ENCODE assay signal across 12 cellular contexts in the genomic region with DNA sequence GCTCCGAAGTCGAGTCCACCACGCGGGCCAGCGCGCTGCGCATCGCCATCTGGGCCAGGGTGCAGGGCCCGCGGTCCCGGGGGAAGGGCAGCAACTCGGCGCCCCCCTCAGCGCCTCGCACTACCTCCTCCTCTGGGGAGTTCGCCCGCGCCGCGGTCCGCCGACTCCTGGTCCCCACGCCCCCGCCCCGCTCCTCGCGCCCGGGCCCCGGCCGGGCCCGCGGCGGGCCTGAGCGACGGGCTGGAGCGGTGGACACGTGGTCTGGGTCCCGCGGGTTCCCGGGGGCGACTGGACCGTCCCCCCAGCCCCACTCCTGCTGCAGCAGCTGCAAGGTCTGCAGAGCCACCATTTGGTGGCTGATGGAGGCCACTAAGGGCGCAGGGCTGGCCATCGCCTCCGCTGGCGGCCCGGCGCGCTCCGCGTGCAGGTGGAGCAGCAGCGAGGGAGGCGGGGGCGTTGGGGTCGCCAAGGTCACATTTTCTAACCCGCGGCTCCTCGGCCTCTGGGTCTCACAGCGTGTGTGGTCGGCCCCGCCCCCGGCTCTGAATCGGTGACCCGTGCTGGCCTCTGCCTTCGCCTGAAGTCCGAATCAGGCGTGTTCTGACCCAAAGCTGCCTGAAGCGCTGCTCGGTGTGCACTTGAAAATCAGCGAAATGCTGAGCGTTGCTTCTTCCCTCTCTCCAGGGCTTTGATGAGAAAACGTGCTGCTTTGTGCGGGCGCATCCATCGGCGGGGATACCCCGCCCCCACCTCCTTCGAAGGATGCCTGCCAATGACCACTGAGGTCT. TPM values are rescaled to one million over a fixed set of nuclear protein-coding genes. Genes with fewer than 3 reads are reported as not detected.
DNase-seq lines count a peak whose midpoint lies in the region; ATAC-seq and TF ChIP-seq lines count a peak whose summit lies in the region.
"Had no signal": no experiment of that assay in that cellular context is flagged by ENCODE, and none has a peak within 500 bp of the region (broad histone marks: within the 10 kb centered on the region; RNA-seq: fewer than 3 reads in every experiment).

Gene DLEU7 (minus strand): TSS at position 437 of the 788 bp plus-strand sequence. CDS start 46 bp downstream, at position 391.

- TF ChIP-seq CTCF in chondrocyte (IDR thresholded peaks at IDR 0.05), result no peak
- no peak for TF ChIP-seq CTCF in gastrocnemius medialis (IDR thresholded peaks at IDR 0.05 in 4 of 5, conservative IDR thresholded peaks at IDR 0.05 in 1 of 5)
- TF ChIP-seq CTCF in mucosa of descending colon (IDR thresholded peaks at IDR 0.05), result no peak

- H3K36me3 ChIP-seq in GM23248 (ENCODE audit: low read depth), result no peaks in the 10 kb centered on the region
- H3K36me3 ChIP-seq in gastrocnemius medialis, result no peaks in the 10 kb centered on the region
- no peaks in the 10 kb centered on the region for H3K36me3 ChIP-seq in mucosa of descending colon (ENCODE audit: low read depth)

- ATAC-seq in gastrocnemius medialis (no peak), mucosa of descending colon (no peak)
- no peak for ATAC-seq in natural killer cell treated with Interleukin-12 subunit alpha and Interleukin-12 subunit beta and Interleukin-15 and Interleukin-18, amount 100 ng/mL, for 72 hours
- ATAC-seq: activated CD4-positive, CD25-positive, alpha-beta regulatory T cell treated with anti-CD3 and anti-CD28 coated beads, Interleukin-2, amount 50 U/mL, for 24 hours had no signal

- WGBS in GM23248 (ENCODE audit: low coverage in 1 of 2, low lambda C conversion rate in 2 of 2, missing lambda C conversion rate in 2 of 2), 2 experiments, result 29 to 33% methylated on average over 48 to 54 of the region's 78 CpGs

- in situ Hi-C loops in GM23248 (cut with MboI), result no loop called here
- in situ Hi-C loops in gastrocnemius medialis (cut with MboI; ENCODE audit: low sequenced_read_pairs in 4 of 4), result no loop called here

- H3K27ac Mint-ChIP-seq in chondrocyte (ENCODE audit: unreplicated experiment) (peak within 1 kb of the TSS; percentile 47), immature natural killer cell (no peak within 1 kb of the TSS)
- H3K27ac Mint-ChIP-seq in natural killer cell treated with Interleukin-12 subunit alpha and Interleukin-12 subunit beta and Interleukin-15 and Interleukin-18, amount 100 ng/mL, for 72 hours, result no peak within 1 kb of the TSS

- H2AFZ ChIP-seq in GM23248, result 0 out of 2 replicates have a peak within 1 kb of the TSS, but pooled peaks have one; percentile 1

- no peak for TF ChIP-seq POLR2A in gastrocnemius medialis (IDR thresholded peaks at IDR 0.05)

- H3K36me3 Mint-ChIP-seq in chondrocyte (ENCODE audit: low read depth), result no peaks in the 10 kb centered on the region
- H3K36me3 Mint-ChIP-seq in immature natural killer cell, result no peaks in the 10 kb centered on the region
- no peaks in the 10 kb centered on the region for H3K36me3 Mint-ChIP-seq in natural killer cell treated with Interleukin-12 subunit alpha and Interleukin-12 subunit beta and Interleukin-15 and Interleukin-18, amount 100 ng/mL, for 72 hours

- H3K9me2 ChIP-seq in GM23248 (ENCODE audit: insufficient read depth), result no peaks in the 10 kb centered on the region

- peak within 1 kb of the TSS; percentile 66 for H3K4me3 Mint-ChIP-seq in chondrocyte (ENCODE audit: unreplicated experiment)
- peak within 1 kb of the TSS in 4 of 5 donors; percentile 27 to 54 (median 43) for H3K4me3 Mint-ChIP-seq in immature natural killer cell
- no peak within 1 kb of the TSS for H3K4me3 Mint-ChIP-seq in natural killer cell treated with Interleukin-12 subunit alpha and Interleukin-12 subunit beta and Interleukin-15 and Interleukin-18, amount 100 ng/mL, for 72 hours

- no peaks in the 10 kb centered on the region for H4K20me1 ChIP-seq in GM23248 (ENCODE audit: insufficient read depth)

- H3F3A ChIP-seq in GM23248 (ENCODE audit: insufficient read depth), result 0 out of 2 replicates have a peak, but pooled peaks cover under 1% of the 10 kb centered on the region

- peaks cover 3% of the 10 kb centered on the region for H3K27me3 Mint-ChIP-seq in chondrocyte (ENCODE audit: low read depth)
- H3K27me3 Mint-ChIP-seq in immature natural killer cell (ENCODE audit: low read depth in 3 of 3), result peaks cover 5 to 10% (median 5%) of the 10 kb centered on the region in 3 donors
- H3K27me3 Mint-ChIP-seq in natural killer cell treated with Interleukin-12 subunit alpha and Interleukin-12 subunit beta and Interleukin-15 and Interleukin-18, amount 100 ng/mL, for 72 hours, result peaks cover 17 to 28% of the 10 kb centered on the region in 2 donors

- H3K9ac ChIP-seq in GM23248, result no peak within 1 kb of the TSS

- no peaks in the 10 kb centered on the region for H3K4me1 ChIP-seq in GM23248 (ENCODE audit: insufficient read depth)
- H3K4me1 ChIP-seq in gastrocnemius medialis, result no peaks in the 10 kb centered on the region
- H3K4me1 ChIP-seq in mucosa of descending colon (ENCODE audit: low read depth), result no peaks in the 10 kb centered on the region

- no peak for DNase-seq in GM23248
- peak; percentile 60 for DNase-seq in chondrocyte (ENCODE audit: low spot score)
- no peak for DNase-seq in immature natural killer cell
- DNase-seq in gastrocnemius medialis, result no peak
- no peak for DNase-seq in NCI-H146 (lab: John Stamatoyannopoulos, UW)
- DNase-seq in mucosa of descending colon, result no peak
- no peak for DNase-seq in kidney glomerular epithelial cell (lab: John Stamatoyannopoulos, UW)
- no peak for DNase-seq in natural killer cell treated with Interleukin-12 subunit alpha and Interleukin-12 subunit beta and Interleukin-15 and Interleukin-18, amount 100 ng/mL, for 72 hours (ENCODE audit: low spot score)
- DNase-seq: COR-L47 had no signal

- H3K4me2 ChIP-seq in GM23248 (ENCODE audit: unreplicated experiment), result no peak within 1 kb of the TSS

- H3K27ac ChIP-seq in GM23248, result no peak within 1 kb of the TSS
- H3K27ac ChIP-seq in gastrocnemius medialis, result no peak within 1 kb of the TSS

- peaks cover 36% of the 10 kb centered on the region for H3K4me1 Mint-ChIP-seq in chondrocyte (ENCODE audit: low read depth)
- peaks cover 1 to 16% of the 10 kb centered on the region in 2 donors for H3K4me1 Mint-ChIP-seq in immature natural killer cell
- peaks cover 10 to 11% of the 10 kb centered on the region in 2 donors for H3K4me1 Mint-ChIP-seq in natural killer cell treated with Interleukin-12 subunit alpha and Interleukin-12 subunit beta and Interleukin-15 and Interleukin-18, amount 100 ng/mL, for 72 hours (ENCODE audit: low read depth in 2 of 2)

- intact Hi-C loops in gastrocnemius medialis (cut with DNase I; ENCODE audit: low total_unique reads) (no loop called here), mucosa of descending colon (cut with DNase I, micrococcal nuclease) (no loop called here)

- H3K27me3 ChIP-seq in GM23248 (replicated peaks; ENCODE audit: insufficient read depth) (peaks cover 26% of the 10 kb centered on the region), gastrocnemius medialis (peaks cover 9 to 17% (median 14%) of the 10 kb centered on the region in 3 donors)

- H3K9me3 ChIP-seq in GM23248 (ENCODE audit: low read depth) (no peaks in the 10 kb centered on the region), gastrocnemius medialis (no peaks in the 10 kb centered on the region), mucosa of descending colon (no peaks in the 10 kb centered on the region)

- no peak within 1 kb of the TSS for H3K4me3 ChIP-seq in GM23248
- peak within 1 kb of the TSS in 3 of 4 donors; percentile 28 to 34 (median 34) for H3K4me3 ChIP-seq in gastrocnemius medialis
- H3K4me3 ChIP-seq in mucosa of descending colon, result no peak within 1 kb of the TSS
- H3K4me3 ChIP-seq: lung had no signal

- H3K9me3 Mint-ChIP-seq in chondrocyte (ENCODE audit: low read depth) (no peaks in the 10 kb centered on the region), immature natural killer cell (no peaks in the 10 kb centered on the region)
- H3K9me3 Mint-ChIP-seq in natural killer cell treated with Interleukin-12 subunit alpha and Interleukin-12 subunit beta and Interleukin-15 and Interleukin-18, amount 100 ng/mL, for 72 hours, result no peaks in the 10 kb centered on the region

- no peaks in the 10 kb centered on the region for H3K79me2 ChIP-seq in GM23248 (ENCODE audit: insufficient read depth)

RNA-seq across cellular contexts. Expression of gene DLEU7, which starts in this region (rescaled TPM):
- not detected in 2 replicates for total RNA-seq in GM23248 (2014; rRNA removed; shearing (Covaris generic))
- not detected in 2 replicates for polyA plus RNA-seq in GM23248 (2016; fragmentation: Nextera tagmentation; extraction: Ambion mirVana)
- total RNA-seq in chondrocyte, result not detected in 3 replicates
- not detected for polyA plus RNA-seq in immature natural killer cell
- under 1 TPM in 1 of 4 donors, not detected in 3; 0.24 TPM for total RNA-seq in gastrocnemius medialis
- under 1 TPM in 2 of 3 donors, not detected in 1; 0.13 to 0.17 TPM for total RNA-seq in mucosa of descending colon
- not detected for total RNA-seq in natural killer cell treated with Interleukin-12 subunit alpha and Interleukin-12 subunit beta and Interleukin-15 and Interleukin-18, amount 100 ng/mL, for 72 hours
- total RNA-seq: LHCN-M2 had no signal

Comparison
In these comparisons a context has a peak if more than half of its experiments do, and no peak if none do; other contexts are left out.
1. Peak in DNase-seq in chondrocyte; RNA of the gene not detected or under 1 TPM.
2. H3K4me3 ChIP-seq: peak in gastrocnemius medialis (3 of 4); none in GM23248 (single experiment) and mucosa of descending colon (single experiment).